In genomic region chr3:57228734-57229505, GRCh38 we compare ENCODE assay signal across 8 cellular contexts. TPM values are rescaled to one million over a fixed set of nuclear protein-coding genes. Genes with fewer than 3 reads are reported as not detected.
DNase-seq lines count a peak whose midpoint lies in the region; ATAC-seq lines count a peak whose summit lies in the region.

No MANE protein-coding gene starts in this region.

- H3K27me3 Mint-ChIP-seq in activated naive CD8-positive, alpha-beta T cell treated with anti-CD3 and anti-CD28 coated beads for 36 hours = no peaks in the 10 kb centered on the region

- no peaks in the 10 kb centered on the region for H3K4me1 ChIP-seq in iPS-15b (ENCODE audit: control insufficient read depth, insufficient read depth, low read length)

- H3K4me3 Mint-ChIP-seq in activated naive CD8-positive, alpha-beta T cell treated with anti-CD3 and anti-CD28 coated beads for 36 hours = peak overlapping the region; percentile 87
- peak overlapping the region; percentile 82 for H3K4me3 Mint-ChIP-seq in stimulated activated effector memory CD8-positive, alpha-beta T cell treated with anti-CD3 and anti-CD28 coated beads, Interleukin-12 subunit alpha, Interleukin-12 subunit beta, amount 100 ng/mL, for 72 hours

- DNase-seq in GM03348 (ENCODE audit: low spot score) = peak; percentile 48
- peak; percentile 48 to 53 for DNase-seq in Kasumi-1 (lab: John Stamatoyannopoulos, UW)
- DNase-seq in activated naive CD8-positive, alpha-beta T cell treated with anti-CD3 and anti-CD28 coated beads for 36 hours = no peak
- no peak for DNase-seq in stimulated activated effector memory CD8-positive, alpha-beta T cell treated with anti-CD3 and anti-CD28 coated beads, Interleukin-12 subunit alpha, Interleukin-12 subunit beta, amount 100 ng/mL, for 72 hours (ENCODE audit: low spot score in 2 of 2)
- DNase-seq in NCI-H2081 treated with DMSO at 0.1 percent for 48 hours (lab: John Stamatoyannopoulos, UW) = no peak
- no peak for DNase-seq in NCI-H146 treated with DMSO at 0.1 percent for 48 hours (lab: John Stamatoyannopoulos, UW; ENCODE audit: unreplicated experiment)

- H3K4me3 ChIP-seq in iPS-15b (ENCODE audit: low read depth, low read length) = peak overlapping the region; percentile 77

- no peaks in the 10 kb centered on the region for H3K36me3 Mint-ChIP-seq in activated naive CD8-positive, alpha-beta T cell treated with anti-CD3 and anti-CD28 coated beads for 36 hours
- peaks cover 7% of the 10 kb centered on the region for H3K36me3 Mint-ChIP-seq in stimulated activated effector memory CD8-positive, alpha-beta T cell treated with anti-CD3 and anti-CD28 coated beads, Interleukin-12 subunit alpha, Interleukin-12 subunit beta, amount 100 ng/mL, for 72 hours

- no peaks in the 10 kb centered on the region for H3K36me3 ChIP-seq in iPS-15b (ENCODE audit: control insufficient read depth, insufficient read depth, low read length)

- ATAC-seq in stimulated activated effector memory CD8-positive, alpha-beta T cell treated with anti-CD3 and anti-CD28 coated beads, Interleukin-12 subunit alpha, Interleukin-12 subunit beta, amount 100 ng/mL, for 72 hours = peak; percentile 82
- ATAC-seq in GM18502 (IDR thresholded peaks at IDR 0.05; ENCODE audit: poor library complexity, unreplicated experiment) = no peak

- peak overlapping the region; percentile 83 for H3K27ac Mint-ChIP-seq in activated naive CD8-positive, alpha-beta T cell treated with anti-CD3 and anti-CD28 coated beads for 36 hours
- peak overlapping the region; percentile 67 for H3K27ac Mint-ChIP-seq in stimulated activated effector memory CD8-positive, alpha-beta T cell treated with anti-CD3 and anti-CD28 coated beads, Interleukin-12 subunit alpha, Interleukin-12 subunit beta, amount 100 ng/mL, for 72 hours

- H3K27me3 ChIP-seq in iPS-15b (ENCODE audit: control insufficient read depth, insufficient read depth, low read length) = peaks cover 6% of the 10 kb centered on the region

- no peaks in the 10 kb centered on the region for H3K9me3 ChIP-seq in iPS-15b (ENCODE audit: control insufficient read depth, insufficient read depth, low read length)

- H3K9me3 Mint-ChIP-seq in activated naive CD8-positive, alpha-beta T cell treated with anti-CD3 and anti-CD28 coated beads for 36 hours = no peaks in the 10 kb centered on the region
- H3K9me3 Mint-ChIP-seq in stimulated activated effector memory CD8-positive, alpha-beta T cell treated with anti-CD3 and anti-CD28 coated beads, Interleukin-12 subunit alpha, Interleukin-12 subunit beta, amount 100 ng/mL, for 72 hours = no peaks in the 10 kb centered on the region

- H3K4me1 Mint-ChIP-seq in activated naive CD8-positive, alpha-beta T cell treated with anti-CD3 and anti-CD28 coated beads for 36 hours = peaks cover 27% of the 10 kb centered on the region
- peaks cover 30% of the 10 kb centered on the region for H3K4me1 Mint-ChIP-seq in stimulated activated effector memory CD8-positive, alpha-beta T cell treated with anti-CD3 and anti-CD28 coated beads, Interleukin-12 subunit alpha, Interleukin-12 subunit beta, amount 100 ng/mL, for 72 hours

- H3K9ac ChIP-seq in iPS-15b (ENCODE audit: low read depth, low read length) = no peak overlapping the region

RNA-seq across cellular contexts. Expression of gene APPL1, which starts 1.4 kb away (rescaled TPM):
- total RNA-seq in activated naive CD8-positive, alpha-beta T cell treated with anti-CD3 and anti-CD28 coated beads for 36 hours = 10 to 100 TPM; 36.2 to 41.2 TPM

RNA-seq across cellular contexts. Expression of gene HESX1, which starts 29.1 kb away (rescaled TPM):
- under 1 TPM; 0.35 to 0.38 TPM for total RNA-seq in activated naive CD8-positive, alpha-beta T cell treated with anti-CD3 and anti-CD28 coated beads for 36 hours

Comparison
In these comparisons a context has a peak if more than half of its experiments do, and no peak if none do; other contexts are left out.
1. DNase-seq: peak in GM03348 (single experiment) and Kasumi-1 (2 of 2); none in activated naive CD8-positive, alpha-beta T cell treated with anti-CD3 and anti-CD28 coated beads for 36 hours (single experiment), stimulated activated effector memory CD8-positive, alpha-beta T cell treated with anti-CD3 and anti-CD28 coated beads, Interleukin-12 subunit alpha, Interleukin-12 subunit beta, amount 100 ng/mL, for 72 hours (0 of 2), NCI-H2081 treated with DMSO at 0.1 percent for 48 hours (single experiment) and NCI-H146 treated with DMSO at 0.1 percent for 48 hours (single experiment).